11 cellular contexts compared by ENCODE assay signal in genomic region chr10:30811665-30812017, GRCh38.
DNase-seq lines count a peak whose midpoint lies in the region; ATAC-seq and TF ChIP-seq lines count a peak whose summit lies in the region.
"Had no signal": no experiment of that assay in that cellular context is flagged by ENCODE, and none has a peak within 500 bp of the region (broad histone marks: within the 10 kb centered on the region; RNA-seq: fewer than 3 reads in every experiment).

No MANE protein-coding gene starts in this region.

- no peak overlapping the region for H3K4me3 ChIP-seq in body of pancreas
- H3K4me3 ChIP-seq in thoracic aorta, result peak overlapping the region; percentile 59
- H3K4me3 ChIP-seq in PC-9, result no peak overlapping the region
- no peak overlapping the region for H3K4me3 ChIP-seq in WERI-Rb-1 (ENCODE audit: low read depth, low read length)

- POLR2A ChIA-PET in PC-9 (lab: Charles Lee; ENCODE audit: unreplicated experiment), result no interaction called here

- ATAC-seq in body of pancreas (peak; percentile 21), thoracic aorta (ENCODE audit: insufficient number of reproducible peaks, low FRiP score, low read depth) (no peak)

- intact Hi-C loops in body of pancreas (cut with DNase I) (no loop called here), PC-9 (cut with micrococcal nuclease; ENCODE audit: unreplicated experiment) (no loop called here)

- no peaks in the 10 kb centered on the region for H3K79me2 ChIP-seq in PC-9 (ENCODE audit: low read depth)

- BruUV-seq in PC-9 (replicated peaks; lab: Mats Ljungman, UMichigan), result no TSS peak

- peak; percentile 5 for DNase-seq in activated CD4-positive, alpha-beta T cell treated with anti-CD3 and anti-CD28 coated beads for 48 hours
- DNase-seq in activated CD4-positive, alpha-beta T cell treated with anti-CD3 and anti-CD28 coated beads, Interleukin-2, amount 50 U/mL, for 48 hours, result no peak
- peak in 2 of 4 donors; percentile 11 to 18 for DNase-seq in body of pancreas
- DNase-seq in left kidney (ENCODE audit: low read depth, low spot score), result peak; percentile 47
- no peak for DNase-seq in thoracic aorta (ENCODE audit: low spot score)
- no peak for DNase-seq in PC-9
- DNase-seq in HuH-7 (ENCODE audit: low spot score), result no peak
- no peak for DNase-seq in WERI-Rb-1
- DNase-seq: DMS79, MM.1S, SHP77 treated with DMSO at 0.1 percent for 48 hours had no signal

- no peak overlapping the region for H3K4me2 ChIP-seq in PC-9

- CTCF ChIA-PET in PC-9 (lab: Charles Lee), result no interaction called here

- H3K4me1 ChIP-seq in body of pancreas (no peaks in the 10 kb centered on the region), thoracic aorta (ENCODE audit: control insufficient read depth in 1 of 2, low read depth in 2 of 2) (peaks cover 19 to 61% of the 10 kb centered on the region in 2 donors), PC-9 (replicated peaks; ENCODE audit: insufficient read depth) (peaks cover 12% of the 10 kb centered on the region; the same call in 1 of the 2 replicates)

- TF ChIP-seq POLR2A in body of pancreas (IDR thresholded peaks at IDR 0.05), result no peak

- no peaks in the 10 kb centered on the region for H3K9me2 ChIP-seq in PC-9 (ENCODE audit: insufficient read depth)

- no peaks in the 10 kb centered on the region for H3K36me3 ChIP-seq in body of pancreas (replicated peaks in 1 of 2; ENCODE audit: insufficient read depth in 1 of 2, low read depth in 2 of 2)
- no peaks in the 10 kb centered on the region for H3K36me3 ChIP-seq in thoracic aorta
- no peaks in the 10 kb centered on the region for H3K36me3 ChIP-seq in PC-9 (ENCODE audit: low read depth)
- no peaks in the 10 kb centered on the region for H3K36me3 ChIP-seq in WERI-Rb-1

- no peak overlapping the region for H2AFZ ChIP-seq in PC-9

- 60 to 63% methylated on average over 12 of the region's 12 CpGs for WGBS in body of pancreas, 2 donors

- no peaks in the 10 kb centered on the region for H3K27me3 ChIP-seq in body of pancreas
- H3K27me3 ChIP-seq in thoracic aorta (replicated peaks; ENCODE audit: insufficient read depth), result no peaks in the 10 kb centered on the region
- no peaks in the 10 kb centered on the region for H3K27me3 ChIP-seq in PC-9 (ENCODE audit: insufficient read depth, low read depth)
- no peaks in the 10 kb centered on the region for H3K27me3 ChIP-seq in WERI-Rb-1 (ENCODE audit: insufficient read depth, low read depth, severe bottlenecking)

- 0 out of 2 replicates have a peak, but pooled peaks cover 5% of the 10 kb centered on the region for H3F3A ChIP-seq in PC-9 (ENCODE audit: insufficient read depth, low read depth)

- H4K20me1 ChIP-seq in PC-9 (ENCODE audit: insufficient read depth), result no peaks in the 10 kb centered on the region

- no peak for TF ChIP-seq CTCF in body of pancreas (IDR thresholded peaks at IDR 0.05)
- TF ChIP-seq CTCF in thoracic aorta (IDR thresholded peaks at IDR 0.05), result no peak
- no peak for TF ChIP-seq CTCF in PC-9 (conservative IDR thresholded peaks at IDR 0.05)
- TF ChIP-seq CTCF in WERI-Rb-1 (IDR thresholded peaks at IDR 0.05; ENCODE audit: low read depth, low read length), result no peak

- H3K9me3 ChIP-seq in body of pancreas, result no peaks in the 10 kb centered on the region
- H3K9me3 ChIP-seq in thoracic aorta, result no peaks in the 10 kb centered on the region
- no peaks in the 10 kb centered on the region for H3K9me3 ChIP-seq in PC-9 (ENCODE audit: insufficient read depth, low read depth)
- H3K9me3 ChIP-seq in WERI-Rb-1 (ENCODE audit: severe bottlenecking), result no peaks in the 10 kb centered on the region

- H3K27ac ChIP-seq in body of pancreas (peak overlapping the region in 1 of 4 donors; percentile 17), thoracic aorta (peak overlapping the region; percentile 83 to 88), PC-9 (no peak overlapping the region), WERI-Rb-1 (no peak overlapping the region)

Comparison
In these comparisons a context has a peak if more than half of its experiments do, and no peak if none do; other contexts are left out.
1. DNase-seq: peak in activated CD4-positive, alpha-beta T cell treated with anti-CD3 and anti-CD28 coated beads for 48 hours (single experiment) and left kidney (single experiment); none in activated CD4-positive, alpha-beta T cell treated with anti-CD3 and anti-CD28 coated beads, Interleukin-2, amount 50 U/mL, for 48 hours (0 of 2), thoracic aorta (single experiment), PC-9 (0 of 2), HuH-7 (single experiment) and WERI-Rb-1 (single experiment).
2. H3K27ac ChIP-seq: peak in thoracic aorta (2 of 2); none in PC-9 (single experiment) and WERI-Rb-1 (single experiment).